18 cellular contexts compared by ENCODE assay signal in genomic region chr16:84371553-84371865, GRCh38. TPM values are rescaled to one million over a fixed set of nuclear protein-coding genes. Genes with fewer than 3 reads are reported as not detected.
A peak's percentile ranks its signal among the peaks of the same experiment; 100 is the strongest.
DNase-seq lines count a peak whose midpoint lies in the region; ATAC-seq and TF ChIP-seq lines count a peak whose summit lies in the region.
"Had no signal": no experiment of that assay in that cellular context is flagged by ENCODE, and none has a peak within 500 bp of the region (broad histone marks: within the 10 kb centered on the region; RNA-seq: fewer than 3 reads in every experiment).

No MANE protein-coding gene starts in this region.

- peaks cover 22 to 100% (median 82%) of the 10 kb centered on the region in 10 experiments for H3K4me1 ChIP-seq in BLaER1 treated with 17β-estradiol and CSF1 and Interleukin-3, amounts not matched to agents 10 nM and 100 nM
- H3K4me1 ChIP-seq in colonic mucosa (peaks cover 9% of the 10 kb centered on the region), osteoblast (ENCODE audit: insufficient read depth, low read length) (no peaks in the 10 kb centered on the region), left lung (peaks cover 9 to 27% of the 10 kb centered on the region in 2 donors), stomach (peaks cover 0 to 26% (median 19%) of the 10 kb centered on the region in 4 donors)

- no peak for TF ChIP-seq EP300 in stomach (IDR thresholded peaks at IDR 0.05)

- no peak overlapping the region for H3K4me3 ChIP-seq in BLaER1 treated with 17β-estradiol and CSF1 and Interleukin-3, amounts not matched to agents 10 nM and 100 nM
- H3K4me3 ChIP-seq in colonic mucosa (no peak overlapping the region), osteoblast (ENCODE audit: insufficient read depth, low read length) (no peak overlapping the region), left lung (no peak overlapping the region), stomach (no peak overlapping the region)
- H3K4me3 ChIP-seq: BLaER1 had no signal

- no peaks in the 10 kb centered on the region for H3K79me2 ChIP-seq in osteoblast (ENCODE audit: insufficient read depth, low read length)

- peak overlapping the region in 7 of 11 experiments; percentile 8 to 85 (median 74); a peak in 9 of 22 replicates for H3K27ac ChIP-seq in BLaER1 treated with 17β-estradiol and CSF1 and Interleukin-3, amounts not matched to agents 10 nM and 100 nM
- H3K27ac ChIP-seq in colonic mucosa: peak overlapping the region; percentile 80
- no peak overlapping the region for H3K27ac ChIP-seq in osteoblast (ENCODE audit: low read depth, low read length)
- no peak overlapping the region for H3K27ac ChIP-seq in left lung
- H3K27ac ChIP-seq in stomach: no peak overlapping the region
- H3K27ac ChIP-seq: BLaER1 had no signal

- ATAC-seq in left lung (no peak), GM21526 (IDR thresholded peaks at IDR 0.05; ENCODE audit: low FRiP score, unreplicated experiment) (no peak)
- ATAC-seq: HCT116 had no signal

- peaks cover 26 to 39% (median 37%) of the 10 kb centered on the region in 11 experiments for H3K27me3 ChIP-seq in BLaER1 treated with 17β-estradiol and CSF1 and Interleukin-3, amounts not matched to agents 10 nM and 100 nM
- H3K27me3 ChIP-seq in colonic mucosa: peaks cover 10% of the 10 kb centered on the region
- H3K27me3 ChIP-seq in osteoblast (ENCODE audit: insufficient read depth, low read length): peaks cover 43% of the 10 kb centered on the region
- peaks cover 20 to 42% of the 10 kb centered on the region in 2 donors for H3K27me3 ChIP-seq in left lung
- H3K27me3 ChIP-seq in stomach: peaks cover 0 to 52% (median 18%) of the 10 kb centered on the region in 3 donors

- WGBS in stomach, 5 donors: 69 to 89% (median 79%) methylated on average over 3 to 4 of the region's 4 CpGs

- intact Hi-C loops in colonic mucosa (cut with DNase I): no loop called here
- intact Hi-C loops in left lung (cut with DNase I): no loop called here
- intact Hi-C loops in stomach (cut with DNase I; ENCODE audit: low total_unique reads): no loop called here

- H3K9ac ChIP-seq in BLaER1 treated with 17β-estradiol and CSF1 and Interleukin-3, amounts not matched to agents 10 nM and 100 nM: no peak overlapping the region
- H3K9ac ChIP-seq in colonic mucosa (ENCODE audit: low read depth in 2 of 2, low read length in 2 of 2): peak overlapping the region in 1 of 2 donors; percentile 60
- H3K9ac ChIP-seq: BLaER1 had no signal

- no peaks in the 10 kb centered on the region for H3K36me3 ChIP-seq in BLaER1 treated with 17β-estradiol and CSF1 and Interleukin-3, amounts not matched to agents 10 nM and 100 nM
- H3K36me3 ChIP-seq in colonic mucosa: no peaks in the 10 kb centered on the region
- no peaks in the 10 kb centered on the region for H3K36me3 ChIP-seq in osteoblast (ENCODE audit: insufficient read depth, low read length)
- H3K36me3 ChIP-seq in left lung: no peaks in the 10 kb centered on the region
- H3K36me3 ChIP-seq in stomach: no peaks in the 10 kb centered on the region
- H3K36me3 ChIP-seq: BLaER1 had no signal

- no peaks in the 10 kb centered on the region for H3K9me3 ChIP-seq in BLaER1 treated with 17β-estradiol and CSF1 and Interleukin-3, amounts not matched to agents 10 nM and 100 nM (replicated peaks in 1 of 11)
- no peaks in the 10 kb centered on the region for H3K9me3 ChIP-seq in colonic mucosa
- no peaks in the 10 kb centered on the region for H3K9me3 ChIP-seq in osteoblast (ENCODE audit: low read depth, low read length)
- H3K9me3 ChIP-seq in left lung: no peaks in the 10 kb centered on the region
- H3K9me3 ChIP-seq in stomach: no peaks in the 10 kb centered on the region
- H3K9me3 ChIP-seq: BLaER1 had no signal

- TF ChIP-seq POLR2A in stomach (IDR thresholded peaks at IDR 0.05): no peak

- no peak overlapping the region for H2AFZ ChIP-seq in osteoblast (ENCODE audit: low read length)

- H4K20me1 ChIP-seq in BLaER1 treated with 17β-estradiol and CSF1 and Interleukin-3, amounts not matched to agents 10 nM and 100 nM: no peaks in the 10 kb centered on the region; a peak in 1 of 22 replicates
- H4K20me1 ChIP-seq in osteoblast (ENCODE audit: insufficient read depth, low read length): no peaks in the 10 kb centered on the region
- H4K20me1 ChIP-seq: BLaER1 had no signal

- DNase-seq in ELF-1 (ENCODE audit: low read depth, low spot score) (peak; percentile 38), colonic mucosa (no peak), osteoblast (ENCODE audit: insufficient read length, low spot score, missing footprints) (peak; percentile 66), left lung (no peak), stomach (no peak)
- DNase-seq: 8988T; AML-193; CD4-positive, alpha-beta T cell; DMS79 treated with DMSO at 0.1 percent for 48 hours; EL; GDM1; KG1 had no signal

- TF ChIP-seq CTCF in colonic mucosa (IDR thresholded peaks at IDR 0.05) (no peak), osteoblast (IDR thresholded peaks at IDR 0.05; ENCODE audit: extremely low read depth, low read depth, low read length) (no peak), left lung (IDR thresholded peaks at IDR 0.05) (no peak), stomach (IDR thresholded peaks at IDR 0.05) (no peak)

- H3K4me2 ChIP-seq in BLaER1 treated with 17β-estradiol and CSF1 and Interleukin-3, amounts not matched to agents 10 nM and 100 nM: peak overlapping the region in 9 of 11 experiments; percentile 19 to 90 (median 76); a peak in 13 of 22 replicates
- H3K4me2 ChIP-seq in osteoblast (ENCODE audit: insufficient read depth, low read length): no peak overlapping the region
- H3K4me2 ChIP-seq: BLaER1 had no signal

RNA-seq across cellular contexts. Expression of gene ATP2C2, which starts 3.2 kb away (rescaled TPM):
- total RNA-seq in colonic mucosa (100 to 1,000 TPM; 126 to 220 TPM), osteoblast (not detected in 2 replicates), left lung (10 to 100 TPM; 38.1 to 52.8 TPM), stomach (100 to 1,000 TPM in 1 of 5 donors, 1 to 10 TPM in 3, not detected in 1; 1.8 to 141 (median 4.3) TPM)
- 1 to 10 TPM in 2 of 3 donors, not detected in 1; 1.1 to 5.4 TPM for polyA plus RNA-seq in stomach
- total RNA-seq: CD4-positive, alpha-beta T cell; HT1080 had no signal
- polyA plus RNA-seq: IgD-negative memory B cell had no signal

Comparison
In these comparisons a context has a peak if more than half of its experiments do, and no peak if none do; other contexts are left out.
1. H3K27ac ChIP-seq: peak in BLaER1 treated with 17β-estradiol and CSF1 and Interleukin-3, amounts not matched to agents 10 nM and 100 nM (7 of 11) and colonic mucosa (single experiment); none in osteoblast (single experiment), left lung (0 of 2) and stomach (0 of 5).
2. DNase-seq: peak in ELF-1 (single experiment) and osteoblast (single experiment); none in colonic mucosa (single experiment), left lung (0 of 2) and stomach (single experiment).